ENCODE assay signal across 27 cellular contexts in the genomic region with DNA sequence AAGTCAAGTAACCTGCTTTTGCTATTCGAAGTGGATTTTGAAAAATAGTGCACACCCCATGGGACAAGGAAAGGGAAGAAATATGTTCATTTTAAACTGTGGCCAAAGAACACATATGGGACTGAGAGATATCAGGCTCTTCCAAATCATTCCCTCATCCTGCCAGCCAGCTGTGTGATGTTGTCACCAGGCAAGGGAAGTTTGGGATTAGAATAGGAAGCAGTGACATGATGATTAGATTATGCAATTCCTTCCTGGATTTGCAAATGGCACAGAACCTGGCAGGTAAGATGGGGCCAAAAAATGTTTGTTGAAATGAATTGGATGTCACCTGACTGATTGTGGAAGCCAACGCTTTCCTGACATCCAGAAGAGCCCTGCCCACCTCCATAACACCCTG. TPM values are rescaled to one million over a fixed set of nuclear protein-coding genes. Genes with fewer than 3 reads are reported as not detected.
"Had no signal": no experiment of that assay in that cellular context is flagged by ENCODE, and none has a peak within 500 bp of the region (broad histone marks: within the 10 kb centered on the region; RNA-seq: fewer than 3 reads in every experiment).

No MANE protein-coding gene starts in this region.

- H3K4me2 ChIP-seq: PC-9 had no signal

- ATAC-seq: Right ventricle myocardium inferior had no signal

- H3K27ac ChIP-seq: ascending aorta, cardiac muscle cell, PC-9, RWPE1, WERI-Rb-1 had no signal

- H3K27me3 ChIP-seq: ascending aorta had no signal

- H3K9me3 ChIP-seq: ascending aorta had no signal

- H3K36me3 ChIP-seq: ascending aorta, cardiac muscle cell, WERI-Rb-1 had no signal

- H3K4me3 ChIP-seq: ascending aorta, cardiac muscle cell, PC-9 had no signal

- DNase-seq: activated CD4-positive, alpha-beta T cell treated with anti-CD3 and anti-CD28 coated beads for 1 hour; activated CD4-positive, CD25-positive, alpha-beta regulatory T cell; activated CD8-positive, alpha-beta memory T cell treated with anti-CD3 and anti-CD28 coated beads for 24 hours; activated CD8-positive, alpha-beta memory T cell treated with anti-CD3 and anti-CD28 coated beads, Interleukin-2, amount 50 U/mL, for 48 hours; activated effector memory CD4-positive, alpha-beta T cell treated with Interleukin-2 at 50 U/mL for 16 hours; activated T-cell treated with anti-CD3 and anti-CD28 coated beads, Interleukin-2, amount 50 U/mL, for 48 hours; amygdala; NCI-H1105; NCI-H1417 treated with DMSO at 0.1 percent for 48 hours; NCI-H1694; NCI-H1930; NCI-H2081 treated with DMSO at 0.1 percent for 48 hours; NCI-H226; NCI-H446 treated with DMSO at 0.1 percent for 48 hours; NCI-H524; NCI-H69; NCI-H82; PC-9; SW 1271; T-helper 9 cell; WERI-Rb-1 had no signal

- H3K4me1 ChIP-seq: ascending aorta had no signal

RNA-seq across cellular contexts. Expression of a gene that starts 4.9 kb away (rescaled TPM):
- total RNA-seq: activated CD8-positive, alpha-beta memory T cell treated with anti-CD3 and anti-CD28 coated beads, Interleukin-2, amount 10 ng/mL, durations not matched to agents 7 days and 5 days; activated naive CD8-positive, alpha-beta T cell treated with anti-CD3 and anti-CD28 coated beads, Interleukin-2, amount 10 ng/mL, durations not matched to agents 7 days and 5 days; PC-9 had no signal
